8 cellular contexts compared by ENCODE assay signal in genomic region chr5:138032572-138033274, GRCh38. TPM values are rescaled to one million over a fixed set of nuclear protein-coding genes. Genes with fewer than 3 reads are reported as not detected.
A peak's percentile ranks its signal among the peaks of the same experiment; 100 is the strongest.
DNase-seq lines count a peak whose midpoint lies in the region; ATAC-seq and TF ChIP-seq lines count a peak whose summit lies in the region.

FAM13B (minus strand) TSS chr5:138033079; CDS start chr5:138019111, 13,968 bp downstream.

- peak within 1 kb of the TSS; percentile 97 to 100 (median 99) for H3K4me3 Mint-ChIP-seq in immature natural killer cell

- H3K4me1 Mint-ChIP-seq in immature natural killer cell: peaks cover 59 to 69% of the 10 kb centered on the region in 2 donors

- no peaks in the 10 kb centered on the region for H3K27me3 ChIP-seq in WERI-Rb-1 (ENCODE audit: insufficient read depth, low read depth, severe bottlenecking)
- H3K27me3 ChIP-seq in breast epithelium: no peaks in the 10 kb centered on the region

- intact Hi-C loops in breast epithelium (cut with DNase I; ENCODE audit: low total_unique reads): no loop called here

- H3K27ac ChIP-seq in WERI-Rb-1 (peak within 1 kb of the TSS; percentile 100), breast epithelium (peak within 1 kb of the TSS; percentile 99 to 100)

- ATAC-seq in HG03045 (IDR thresholded peaks at IDR 0.05; ENCODE audit: unreplicated experiment): peak; percentile 57

- H3K36me3 Mint-ChIP-seq in immature natural killer cell: no peaks in the 10 kb centered on the region

- no peaks in the 10 kb centered on the region for H3K9me3 ChIP-seq in WERI-Rb-1 (ENCODE audit: severe bottlenecking)
- no peaks in the 10 kb centered on the region for H3K9me3 ChIP-seq in breast epithelium

- peak within 1 kb of the TSS; percentile 95 to 100 (median 99) for H3K27ac Mint-ChIP-seq in immature natural killer cell

- TF ChIP-seq POLR2A in breast epithelium (IDR thresholded peaks at IDR 0.05): peak; percentile 79

- TF ChIP-seq CTCF in WERI-Rb-1 (IDR thresholded peaks at IDR 0.05; ENCODE audit: low read depth, low read length) (no peak), breast epithelium (IDR thresholded peaks at IDR 0.05) (peak in 1 of 3 donors; percentile 20)

- H3K36me3 ChIP-seq in WERI-Rb-1 (peaks cover 18% of the 10 kb centered on the region), breast epithelium (no peaks in the 10 kb centered on the region)

- H3K4me3 ChIP-seq in WERI-Rb-1 (ENCODE audit: low read depth, low read length): peak within 1 kb of the TSS; percentile 95
- H3K4me3 ChIP-seq in breast epithelium: peak within 1 kb of the TSS; percentile 95 to 98 (median 98)

- no peaks in the 10 kb centered on the region for H3K9me3 Mint-ChIP-seq in immature natural killer cell

- peaks cover 0 to 20% of the 10 kb centered on the region in 2 donors for H3K4me1 ChIP-seq in breast epithelium

- peak; percentile 81 for DNase-seq in NK-92 treated with Interleukin-12 subunit alpha and Interleukin-12 subunit beta, amount 100 ng/mL, for 24 hours (lab: John Stamatoyannopoulos, UW)
- no peak for DNase-seq in NK-92 (lab: John Stamatoyannopoulos, UW; ENCODE audit: unreplicated experiment)
- DNase-seq in NCI-H2171 (lab: John Stamatoyannopoulos, UW): peak; percentile 39
- DNase-seq in WERI-Rb-1: peak; percentile 86
- DNase-seq in breast epithelium (ENCODE audit: low spot score in 2 of 2): peak; percentile 61 to 76
- peak; percentile 82 to 87 (median 85) for DNase-seq in immature natural killer cell
- DNase-seq in stimulated activated CD4-positive, alpha-beta T cell treated with anti-CD3 and anti-CD28 coated beads, Interleukin-12 subunit alpha, Interleukin-12 subunit beta, amount 100 ng/mL, for 4 hours: peak; percentile 77

- H3K27me3 Mint-ChIP-seq in immature natural killer cell (ENCODE audit: low read depth in 3 of 3): peaks cover 6 to 20% (median 9%) of the 10 kb centered on the region in 3 donors

RNA-seq across cellular contexts. Expression of gene FAM13B, which starts in this region (rescaled TPM):
- total RNA-seq in breast epithelium: 10 to 100 TPM; 42.7 to 55.8 (median 52.4) TPM
- polyA plus RNA-seq in immature natural killer cell: 10 to 100 TPM in 2 of 3 donors, 1 to 10 TPM in 1; 8.8 to 38.1 (median 24.0) TPM
